ENCODE assay signal across 20 cellular contexts in genomic region chr1:5594056-5594956, GRCh38.
DNase-seq lines count a peak whose midpoint lies in the region; TF ChIP-seq lines count a peak whose summit lies in the region.
"Had no signal": no experiment of that assay in that cellular context is flagged by ENCODE, and none has a peak within 500 bp of the region (broad histone marks: within the 10 kb centered on the region; RNA-seq: fewer than 3 reads in every experiment).

No MANE protein-coding gene starts in this region.

- H2AK5ac ChIP-seq in neuronal stem cell (ENCODE audit: low read depth, low read length), result no peak overlapping the region

- H3K4me1 ChIP-seq in neuronal stem cell (ENCODE audit: control insufficient read depth in 2 of 2, insufficient read depth in 1 of 2, low read depth in 1 of 2, low read length in 2 of 2), result peaks cover 0 to 17% of the 10 kb centered on the region in 2 donors
- no peaks in the 10 kb centered on the region for H3K4me1 ChIP-seq in vagina

- intact Hi-C loops in vagina (cut with DNase I), result no loop called here

- H2AFZ ChIP-seq in neuronal stem cell (ENCODE audit: low read length), result no peak overlapping the region

- no peak overlapping the region for H2BK12ac ChIP-seq in neuronal stem cell (ENCODE audit: low read length)

- no peak for TF ChIP-seq POLR2A in vagina (IDR thresholded peaks at IDR 0.05)

- CTCF ChIA-PET in activated CD4-positive, alpha-beta T cell treated with anti-CD3 and anti-CD28 coated beads, Interleukin-2, amount 10 ng/mL, durations not matched to agents 7 days and 5 days (lab: Charles Lee), result no interaction called here

- H3K9me3 ChIP-seq in neuronal stem cell (replicated peaks in 1 of 2; ENCODE audit: control insufficient read depth in 2 of 2, insufficient read depth in 1 of 2, low read depth in 1 of 2, low read length in 2 of 2), result peaks cover 0 to 7% of the 10 kb centered on the region in 2 donors
- no peaks in the 10 kb centered on the region for H3K9me3 ChIP-seq in vagina
- H3K9me3 ChIP-seq in WERI-Rb-1 (ENCODE audit: severe bottlenecking), result peaks cover 15% of the 10 kb centered on the region

- H3K18ac ChIP-seq in neuronal stem cell (ENCODE audit: low read length), result peak overlapping the region; percentile 54

- H3K36me3 ChIP-seq in neuronal stem cell (replicated peaks in 1 of 2; ENCODE audit: control insufficient read depth in 2 of 2, insufficient read depth in 2 of 2, low read length in 2 of 2), result no peaks in the 10 kb centered on the region
- H3K36me3 ChIP-seq in vagina, result no peaks in the 10 kb centered on the region
- no peaks in the 10 kb centered on the region for H3K36me3 ChIP-seq in WERI-Rb-1

- no peak overlapping the region for H3K4me3 Mint-ChIP-seq in activated CD4-positive, alpha-beta T cell treated with anti-CD3 and anti-CD28 coated beads, Interleukin-2, amount 10 ng/mL, durations not matched to agents 7 days and 5 days
- H3K4me3 Mint-ChIP-seq: B cell, CD14-positive monocyte, IgD-negative memory B cell had no signal

- no peak overlapping the region for H4K91ac ChIP-seq in neuronal stem cell (ENCODE audit: low read depth, low read length, poor library complexity)

- H3K4me3 ChIP-seq in neuronal stem cell (ENCODE audit: low read length in 2 of 2) (no peak overlapping the region), vagina (no peak overlapping the region), WERI-Rb-1 (ENCODE audit: low read depth, low read length) (no peak overlapping the region)

- no peaks in the 10 kb centered on the region for H3K79me1 ChIP-seq in neuronal stem cell (ENCODE audit: low read depth, low read length)

- peaks cover 2% of the 10 kb centered on the region for H3K27me3 Mint-ChIP-seq in activated CD4-positive, alpha-beta T cell treated with anti-CD3 and anti-CD28 coated beads, Interleukin-2, amount 10 ng/mL, durations not matched to agents 7 days and 5 days
- H3K27me3 Mint-ChIP-seq: B cell had no signal

- TF ChIP-seq CTCF in vagina (IDR thresholded peaks at IDR 0.05) (no peak), WERI-Rb-1 (IDR thresholded peaks at IDR 0.05; ENCODE audit: low read depth, low read length) (no peak)

- H3K23ac ChIP-seq in neuronal stem cell (ENCODE audit: low read depth, low read length, poor library complexity), result no peak overlapping the region

- no peak overlapping the region for H2BK15ac ChIP-seq in neuronal stem cell (ENCODE audit: low read length)

- H3K27me3 ChIP-seq in neuronal stem cell (ENCODE audit: control insufficient read depth in 3 of 3, insufficient read depth in 3 of 3, low read depth in 1 of 3, low read length in 3 of 3), result no peaks in the 10 kb centered on the region
- H3K27me3 ChIP-seq in vagina, result no peaks in the 10 kb centered on the region
- H3K27me3 ChIP-seq in WERI-Rb-1 (ENCODE audit: insufficient read depth, low read depth, severe bottlenecking), result no peaks in the 10 kb centered on the region

- no peaks in the 10 kb centered on the region for H3K36me3 Mint-ChIP-seq in activated CD4-positive, alpha-beta T cell treated with anti-CD3 and anti-CD28 coated beads, Interleukin-2, amount 10 ng/mL, durations not matched to agents 7 days and 5 days (ENCODE audit: low read depth)
- H3K36me3 Mint-ChIP-seq: CD14-positive monocyte, IgD-negative memory B cell had no signal

- no peak overlapping the region for H3K27ac ChIP-seq in neuronal stem cell (replicated peaks; ENCODE audit: low read length)
- H3K27ac ChIP-seq in vagina, result no peak overlapping the region
- H3K27ac ChIP-seq in WERI-Rb-1, result no peak overlapping the region

- H3K9me3 Mint-ChIP-seq in activated CD4-positive, alpha-beta T cell treated with anti-CD3 and anti-CD28 coated beads, Interleukin-2, amount 10 ng/mL, durations not matched to agents 7 days and 5 days, result peaks cover 9% of the 10 kb centered on the region

- H3K14ac ChIP-seq in neuronal stem cell (ENCODE audit: low read length), result no peak overlapping the region

- DNase-seq in activated CD4-positive, alpha-beta T cell treated with anti-CD3 and anti-CD28 coated beads, Interleukin-2, amount 10 ng/mL, durations not matched to agents 7 days and 5 days, result peak; percentile 2
- DNase-seq in activated CD4-positive, alpha-beta T cell treated with anti-CD3 and anti-CD28 coated beads, Interleukin-2, amount 50 U/mL, for 48 hours, result no peak
- DNase-seq in ecto neural progenitor cell (ENCODE audit: low spot score), result peak; percentile 30
- no peak for DNase-seq in neuronal stem cell (ENCODE audit: low spot score)
- peak; percentile 37 to 84 for DNase-seq in vagina (ENCODE audit: extremely low spot score in 2 of 2)
- DNase-seq in NCI-H2227 treated with DMSO at 0.1 percent for 48 hours (lab: John Stamatoyannopoulos, UW), result no peak
- no peak for DNase-seq in WERI-Rb-1
- DNase-seq: 8988T, DMS53, EL, GF-D8, NCI-H1105, NCI-H146, NCI-H2029 treated with DMSO at 0.1 percent for 48 hours, NCI-H2171, NCI-H524 treated with DMSO at 0.1 percent for 48 hours, SIG-M5 had no signal

- no peak overlapping the region for H4K8ac ChIP-seq in neuronal stem cell (ENCODE audit: low read depth, low read length)

- H3K4ac ChIP-seq in neuronal stem cell (ENCODE audit: low read length), result no peak overlapping the region

- no peak overlapping the region for H2BK120ac ChIP-seq in neuronal stem cell (ENCODE audit: low read depth, low read length)

- H3K4me1 Mint-ChIP-seq in activated CD4-positive, alpha-beta T cell treated with anti-CD3 and anti-CD28 coated beads, Interleukin-2, amount 10 ng/mL, durations not matched to agents 7 days and 5 days, result no peaks in the 10 kb centered on the region
- H3K4me1 Mint-ChIP-seq: B cell, CD14-positive monocyte had no signal

- no peak overlapping the region for H2BK5ac ChIP-seq in neuronal stem cell (ENCODE audit: low read length)

- no peak overlapping the region for H3K27ac Mint-ChIP-seq in activated CD4-positive, alpha-beta T cell treated with anti-CD3 and anti-CD28 coated beads, Interleukin-2, amount 10 ng/mL, durations not matched to agents 7 days and 5 days
- H3K27ac Mint-ChIP-seq: B cell, CD14-positive monocyte, IgD-negative memory B cell had no signal

- no peak overlapping the region for H3K4me2 ChIP-seq in neuronal stem cell (ENCODE audit: insufficient read depth, low read length, poor library complexity, severe bottlenecking)

- no peak overlapping the region for H3K9ac ChIP-seq in neuronal stem cell (ENCODE audit: low read depth, low read length, poor library complexity)

- WGBS in neuronal stem cell (ENCODE audit: extremely low coverage in 2 of 2, insufficient read length in 2 of 2, insufficient replicate concordance in 1 of 2), 2 donors, result no CpG with 5 or more reads among the region's 18 CpGs

- POLR2A ChIA-PET in activated CD4-positive, alpha-beta T cell treated with anti-CD3 and anti-CD28 coated beads, Interleukin-2, amount 10 ng/mL, durations not matched to agents 7 days and 5 days (lab: Charles Lee), result no interaction called here

Comparison
In these comparisons a context has a peak if more than half of its experiments do, and no peak if none do; other contexts are left out.
1. DNase-seq: peak in activated CD4-positive, alpha-beta T cell treated with anti-CD3 and anti-CD28 coated beads, Interleukin-2, amount 10 ng/mL, durations not matched to agents 7 days and 5 days (single experiment), ecto neural progenitor cell (single experiment) and vagina (2 of 2); none in activated CD4-positive, alpha-beta T cell treated with anti-CD3 and anti-CD28 coated beads, Interleukin-2, amount 50 U/mL, for 48 hours (0 of 2), neuronal stem cell (single experiment), NCI-H2227 treated with DMSO at 0.1 percent for 48 hours (single experiment) and WERI-Rb-1 (single experiment).